Comparison of ENCODE assay signal across 8 cellular contexts in the genomic region with DNA sequence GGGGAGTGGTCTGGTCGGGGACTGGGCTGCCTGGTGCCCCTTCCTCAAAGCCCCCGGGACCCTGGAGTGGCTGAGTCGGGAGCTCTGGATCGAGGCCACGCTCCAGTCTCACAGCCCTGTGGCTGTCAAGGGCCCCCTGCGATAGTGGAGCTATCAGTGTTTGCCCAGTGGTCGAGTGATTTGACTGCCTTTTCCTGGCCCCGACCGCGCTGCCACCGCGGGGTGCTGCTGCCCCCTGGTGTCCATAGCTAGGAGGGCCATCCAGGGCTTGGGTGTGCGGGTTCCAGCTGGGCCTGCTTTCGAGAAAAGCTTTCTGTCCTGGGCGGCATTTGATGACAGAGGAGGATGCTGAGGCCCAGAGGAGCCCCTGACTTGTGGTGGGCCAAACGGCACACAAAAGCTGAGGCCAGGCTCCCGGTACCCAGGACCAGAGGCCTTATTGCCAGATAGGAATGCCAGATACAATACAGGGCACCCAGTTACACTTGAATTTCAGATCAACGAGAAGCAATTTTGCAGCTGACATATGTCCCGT. TPM values are rescaled to one million over a fixed set of nuclear protein-coding genes. Genes with fewer than 3 reads are reported as not detected.
DNase-seq lines count a peak whose midpoint lies in the region; ATAC-seq, FAIRE-seq and TF ChIP-seq lines count a peak whose summit lies in the region.

No MANE protein-coding gene starts in this region.

- H3K36me3 ChIP-seq in K562 (ENCODE audit: control insufficient read depth, insufficient read depth, low read length), result peaks cover 13% of the 10 kb centered on the region

- peaks cover 10% of the 10 kb centered on the region for H4K20me1 ChIP-seq in K562 (replicated peaks; ENCODE audit: control insufficient read depth, insufficient read depth, low read length)

- TF ChIP-seq RAD21 in K562 (CRISPR knock-in tag; conservative IDR thresholded peaks at IDR 0.05 in 1 of 2, IDR thresholded peaks at IDR 0.05 in 1 of 2), result peak; percentile 98 to 99

- TF ChIP-seq CTCF in GM12865 (IDR thresholded peaks at IDR 0.05; ENCODE audit: insufficient read depth, low read depth, low read length, missing control alignments) (peak; percentile 96), K562 (IDR thresholded peaks at IDR 0.05 in 2 of 3, conservative IDR thresholded peaks at IDR 0.05 in 1 of 3; ENCODE audit: insufficient read depth in 2 of 3, low read depth in 1 of 3, low read length in 3 of 3) (peak; percentile 95 to 97 (median 97))

- no peak for TF ChIP-seq POLR2A in K562 (conservative IDR thresholded peaks at IDR 0.05)

- DNase-seq in GM12865 (ENCODE audit: low read depth) (peak; percentile 83), NCI-H2029 (lab: John Stamatoyannopoulos, UW) (peak; percentile 67), K562 (ENCODE audit: extremely low read depth in 1 of 4, low spot score in 3 of 4) (peak; percentile 87 to 91 (median 90)), iris pigment epithelial cell (ENCODE audit: low read depth) (peak; percentile 40), NCI-H1048 (lab: John Stamatoyannopoulos, UW) (no peak)
- DNase-seq in stimulated activated CD4-positive, alpha-beta T cell treated with anti-CD3 and anti-CD28 coated beads, Interleukin-1b, Interleukin-23, amount 100 ng/mL, for 48 hours, result peak; percentile 79

- TF ChIP-seq EP300 in K562 (IDR thresholded peaks at IDR 0.05; ENCODE audit: low read length), result peak; percentile 51; the same call in 1 of the 2 replicates

- POLR2A ChIA-PET in K562 (lab: Yijun Ruan, JAX), result interaction anchor here (0.6 to 3.1 kb wide), 21 partner anchors 9 to 369 kb away, joined by 3 to 47 read pairs (median 3); partner anchors contain the start of gene ODC1

- no peak overlapping the region for H3K27ac ChIP-seq in K562 (ENCODE audit: extremely low read depth, low read depth, low read length)

- peak overlapping the region; percentile 3; the same call in 1 of the 2 replicates for H3K4me2 ChIP-seq in K562 (ENCODE audit: insufficient read depth, low read length)

- no TSS peak for BruUV-seq in K562 (replicated peaks; lab: Mats Ljungman, UMichigan)

- under 1% methylated on average over 17 of the region's 19 CpGs for WGBS in K562 (ENCODE audit: insufficient coverage, low coverage, missing lambda C conversion rate)

- in situ Hi-C loops in K562 (cut with MboI), result loop anchor here (5.0 to 10.0 kb wide), 2 partner anchors 313 to 640 kb away; partner anchors contain the start of gene RRM2

- no peaks in the 10 kb centered on the region for H3K27me3 ChIP-seq in K562 (ENCODE audit: control insufficient read depth in 2 of 2, insufficient read depth in 2 of 2, low read length in 2 of 2)

- H3K9me1 ChIP-seq in K562 (ENCODE audit: control insufficient read depth, insufficient read depth, low read length), result no peaks in the 10 kb centered on the region

- H3K4me3 ChIP-seq in GM12865 (ENCODE audit: low read depth, low read length), result no peak overlapping the region
- no peak overlapping the region for H3K4me3 ChIP-seq in K562

- H3K9ac ChIP-seq in K562 (ENCODE audit: insufficient read depth in 1 of 2, low read depth in 2 of 2, low read length in 2 of 2), result peak overlapping the region in 1 of 2 experiments; percentile 82; a peak in 2 of 4 replicates

- CTCF ChIA-PET in K562 (lab: Yijun Ruan, JAX; ENCODE audit: low intra/inter-chr PET ratio), result interaction anchor here (0.5 to 2.1 kb wide), 7 partner anchors 164 to 378 kb away, joined by 3 to 21 read pairs (median 4); partner anchors contain the start of gene PDIA6

- peak; percentile 37 for ATAC-seq in HG02763 (IDR thresholded peaks at IDR 0.05; ENCODE audit: unreplicated experiment)
- peak; percentile 88 for ATAC-seq in K562

- peak overlapping the region; percentile 33; the same call in 1 of the 2 replicates for H2AFZ ChIP-seq in K562 (ENCODE audit: low read depth, low read length)

- no peaks in the 10 kb centered on the region for H3K79me2 ChIP-seq in K562 (ENCODE audit: control insufficient read depth, insufficient read depth, low read length)

- intact Hi-C loops in K562 (cut with micrococcal nuclease), result loop anchor here (1.0 to 10.0 kb wide), 5 partner anchors 165 to 630 kb away; no protein-coding TSS in a partner anchor

- H3K9me3 ChIP-seq in K562 (replicated peaks; ENCODE audit: control insufficient read depth, insufficient read depth, low read depth, low read length), result no peaks in the 10 kb centered on the region

- FAIRE-seq in TTC549 (lab: Jason Lieb, UNC), result peak; percentile 34
- peak; percentile 95 for FAIRE-seq in K562 (lab: Jason Lieb, UNC)

- peaks cover 9 to 51% of the 10 kb centered on the region in 2 experiments for H3K4me1 ChIP-seq in K562 (replicated peaks in 1 of 2; ENCODE audit: control insufficient read depth in 2 of 2, insufficient read depth in 2 of 2, low read length in 2 of 2)

TF ChIP-seq in K562, 482 proteins besides CTCF, POLR2A, EP300 and RAD21 (continues in another document):
- TF ChIP-seq ZNF561 (CRISPR knock-in tag; conservative IDR thresholded peaks at IDR 0.05), result no peak
- TF ChIP-seq, protein P1, sequence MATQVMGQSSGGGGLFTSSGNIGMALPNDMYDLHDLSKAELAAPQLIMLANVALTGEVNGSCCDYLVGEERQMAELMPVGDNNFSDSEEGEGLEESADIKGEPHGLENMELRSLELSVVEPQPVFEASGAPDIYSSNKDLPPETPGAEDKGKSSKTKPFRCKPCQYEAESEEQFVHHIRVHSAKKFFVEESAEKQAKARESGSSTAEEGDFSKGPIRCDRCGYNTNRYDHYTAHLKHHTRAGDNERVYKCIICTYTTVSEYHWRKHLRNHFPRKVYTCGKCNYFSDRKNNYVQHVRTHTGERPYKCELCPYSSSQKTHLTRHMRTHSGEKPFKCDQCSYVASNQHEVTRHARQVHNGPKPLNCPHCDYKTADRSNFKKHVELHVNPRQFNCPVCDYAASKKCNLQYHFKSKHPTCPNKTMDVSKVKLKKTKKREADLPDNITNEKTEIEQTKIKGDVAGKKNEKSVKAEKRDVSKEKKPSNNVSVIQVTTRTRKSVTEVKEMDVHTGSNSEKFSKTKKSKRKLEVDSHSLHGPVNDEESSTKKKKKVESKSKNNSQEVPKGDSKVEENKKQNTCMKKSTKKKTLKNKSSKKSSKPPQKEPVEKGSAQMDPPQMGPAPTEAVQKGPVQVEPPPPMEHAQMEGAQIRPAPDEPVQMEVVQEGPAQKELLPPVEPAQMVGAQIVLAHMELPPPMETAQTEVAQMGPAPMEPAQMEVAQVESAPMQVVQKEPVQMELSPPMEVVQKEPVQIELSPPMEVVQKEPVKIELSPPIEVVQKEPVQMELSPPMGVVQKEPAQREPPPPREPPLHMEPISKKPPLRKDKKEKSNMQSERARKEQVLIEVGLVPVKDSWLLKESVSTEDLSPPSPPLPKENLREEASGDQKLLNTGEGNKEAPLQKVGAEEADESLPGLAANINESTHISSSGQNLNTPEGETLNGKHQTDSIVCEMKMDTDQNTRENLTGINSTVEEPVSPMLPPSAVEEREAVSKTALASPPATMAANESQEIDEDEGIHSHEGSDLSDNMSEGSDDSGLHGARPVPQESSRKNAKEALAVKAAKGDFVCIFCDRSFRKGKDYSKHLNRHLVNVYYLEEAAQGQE (CRISPR knock-in tag; IDR thresholded peaks at IDR 0.05; ENCODE audit: low read depth), result no peak
- no peak for TF ChIP-seq SNAPC5 (CRISPR knock-in tag; IDR thresholded peaks at IDR 0.05)
- no peak for TF ChIP-seq CAMTA2 (CRISPR knock-in tag; conservative IDR thresholded peaks at IDR 0.05)
- TF ChIP-seq ATF1 (CRISPR knock-in tag; IDR thresholded peaks at IDR 0.05), result no peak
- peak; percentile 22; the same call in 1 of the 2 replicates for TF ChIP-seq ATF1 (tag; IDR thresholded peaks at IDR 0.05)
- TF ChIP-seq NCOR1 (IDR thresholded peaks at IDR 0.05), result peak; percentile 71
- peak; percentile 72 for TF ChIP-seq BCOR (IDR thresholded peaks at IDR 0.05)
- no peak for TF ChIP-seq ELK1 (CRISPR knock-in tag; IDR thresholded peaks at IDR 0.05)

RNA-seq across cellular contexts. Expression of gene ODC1, which starts 13.2 kb away (rescaled TPM):
- total RNA-seq in K562 (2011; cell fraction: chromatin; rRNA removed; ENCODE audit: low replicate concordance), result 99.9 and 124 TPM in 2 replicates
- total RNA-seq in K562 (2011; cell fraction: nucleolus; rRNA removed), result 80.3 and 83.7 TPM in 2 replicates
- 115 and 142 TPM in 2 replicates for total RNA-seq in K562 (2011; cell fraction: nucleoplasm; rRNA removed)
- total RNA-seq in K562 (2014; rRNA removed), result 392 and 447 TPM in 2 replicates
- 525 and 551 TPM in 2 replicates for total RNA-seq in K562 (2014; rRNA removed; fragmentation: Illumina TruSeq; extraction: Trizol)
- total RNA-seq in K562 (2015; rRNA removed; fragmentation: Illumina TruSeq; extraction: Trizol), result 512 and 539 TPM in 2 replicates
- 379 and 398 TPM in 2 replicates for total RNA-seq in K562 (2021)
- 368 and 563 TPM in 2 replicates for polyA plus RNA-seq in K562 (2011; rRNA removed)
- polyA plus RNA-seq in K562 (2011; cell fraction: cytosol; rRNA removed), result 282 and 395 TPM in 2 replicates
- 190 and 232 TPM in 2 replicates for polyA plus RNA-seq in K562 (2011; cell fraction: nucleus; rRNA removed)
- polyA plus RNA-seq in K562 (2012), result 213 and 358 TPM in 2 replicates
- 473 and 553 TPM in 2 replicates for polyA plus RNA-seq in K562 (2014; fragmentation: Illumina TruSeq; extraction: Trizol)
- polyA plus RNA-seq in K562 (2014; fragmentation: Nextera tagmentation; extraction: Ambion mirVana), result 100 to 1,000 TPM; 142 to 169 TPM
- polyA plus RNA-seq in K562 (2014; rRNA removed), result 457 and 488 TPM in 2 replicates
- 600 and 763 TPM in 2 replicates for polyA minus RNA-seq in K562 (2011; rRNA and poly(A)+ RNA removed)
- polyA minus RNA-seq in K562 (2011; cell fraction: cytosol; rRNA and poly(A)+ RNA removed), result 138 and 222 TPM in 2 replicates
- 41.1 and 78.2 TPM in 2 replicates for polyA minus RNA-seq in K562 (2011; cell fraction: nucleus; rRNA and poly(A)+ RNA removed)
